In genomic region chr2:216192931-216193330, GRCh38 we compare ENCODE assay signal across 17 cellular contexts.
"Had no signal": no experiment of that assay in that cellular context is flagged by ENCODE, and none has a peak within 500 bp of the region (broad histone marks: within the 10 kb centered on the region; RNA-seq: fewer than 3 reads in every experiment).

No MANE protein-coding gene starts in this region.

- H3K9me3 Mint-ChIP-seq: activated naive CD8-positive, alpha-beta T cell treated with anti-CD3 and anti-CD28 coated beads, Interleukin-2, amount 10 ng/mL, durations not matched to agents 7 days and 5 days; memory B cell; nephron progenitor cell had no signal

- H3K36me3 ChIP-seq: breast epithelium had no signal

- DNase-seq: activated CD4-positive, alpha-beta T cell treated with anti-CD3 and anti-CD28 coated beads for 48 hours; activated effector memory CD4-positive, alpha-beta T cell treated with Interleukin-2 at 50 U/mL for 16 hours; activated naive CD8-positive, alpha-beta T cell treated with anti-CD3 and anti-CD28 coated beads, Interleukin-2, amount 10 ng/mL, durations not matched to agents 7 days and 5 days; aorta; dorsolateral prefrontal cortex; foreskin keratinocyte; heart left ventricle; islet precursor cell; left ventricle myocardium inferior; nephron progenitor cell; sigmoid colon; stimulated activated CD4-positive, alpha-beta T cell treated with anti-CD3 and anti-CD28 coated beads, Interleukin-2, amount 100 ng/mL, for 24 hours; stimulated activated naive CD4-positive, alpha-beta T cell treated with Interleukin-2 at 50 U/mL for 16 hours; T-helper 9 cell; upper lobe of right lung had no signal

- H3K4me3 ChIP-seq: breast epithelium, dorsolateral prefrontal cortex, heart left ventricle, left ventricle myocardium inferior, sigmoid colon, upper lobe of right lung had no signal

- H3K27me3 Mint-ChIP-seq: activated naive CD8-positive, alpha-beta T cell treated with anti-CD3 and anti-CD28 coated beads, Interleukin-2, amount 10 ng/mL, durations not matched to agents 7 days and 5 days; memory B cell had no signal

- H3K27ac ChIP-seq: breast epithelium, foreskin keratinocyte, heart left ventricle, left ventricle myocardium inferior, sigmoid colon, upper lobe of right lung had no signal

- H3K27me3 ChIP-seq: breast epithelium, dorsolateral prefrontal cortex, foreskin keratinocyte, heart left ventricle, sigmoid colon, upper lobe of right lung had no signal

- H3K4me3 Mint-ChIP-seq: activated naive CD8-positive, alpha-beta T cell treated with anti-CD3 and anti-CD28 coated beads, Interleukin-2, amount 10 ng/mL, durations not matched to agents 7 days and 5 days; memory B cell; nephron progenitor cell had no signal

- H3K9me3 ChIP-seq: breast epithelium, heart left ventricle, left ventricle myocardium inferior, sigmoid colon, upper lobe of right lung had no signal

- H3K27ac Mint-ChIP-seq: activated naive CD8-positive, alpha-beta T cell treated with anti-CD3 and anti-CD28 coated beads, Interleukin-2, amount 10 ng/mL, durations not matched to agents 7 days and 5 days; memory B cell; nephron progenitor cell had no signal

- ATAC-seq: foreskin keratinocyte, heart left ventricle, upper lobe of right lung had no signal
